22 cellular contexts compared by ENCODE assay signal in the genomic region with DNA sequence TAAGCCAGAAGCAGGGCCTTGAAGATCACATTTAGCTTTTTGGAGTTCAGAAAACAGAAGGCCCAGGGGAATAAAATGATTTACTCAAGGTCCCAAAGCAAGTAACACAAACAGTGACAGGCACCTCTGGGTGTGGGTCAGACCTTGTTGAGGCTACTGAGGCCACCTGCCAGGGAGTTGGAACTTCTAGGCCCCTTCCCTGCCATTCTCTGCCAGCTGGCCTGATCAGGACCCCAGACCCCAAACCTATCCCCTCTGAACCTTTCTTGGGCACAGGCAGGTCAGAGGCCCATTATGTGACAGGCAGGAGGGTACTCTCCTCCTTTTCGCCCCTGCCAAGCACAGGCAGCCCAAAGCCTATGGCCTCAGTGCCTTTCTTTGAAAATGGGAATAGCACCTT. TPM values are rescaled to one million over a fixed set of nuclear protein-coding genes. Genes with fewer than 3 reads are reported as not detected.
"Had no signal": no experiment of that assay in that cellular context is flagged by ENCODE, and none has a peak within 500 bp of the region (broad histone marks: within the 10 kb centered on the region; RNA-seq: fewer than 3 reads in every experiment).

No MANE protein-coding gene starts in this region.

- H3K27ac Mint-ChIP-seq: activated B cell treated with CpG ODN at 0.5 μM for 24 hours; activated CD4-positive, alpha-beta T cell treated with anti-CD3 and anti-CD28 coated beads for 36 hours; activated naive CD8-positive, alpha-beta T cell treated with anti-CD3 and anti-CD28 coated beads, Interleukin-2, amount 50 U/mL, for 24 hours; memory B cell; nephron; stimulated activated memory B cell treated with anti-CD40 and anti-IgM and Interleukin-4, amounts not matched to agents 10 μg/mL and 1 μg/mL and 100 μg/mL, for 72 hours; T-helper 17 cell had no signal

- H3K4me3 Mint-ChIP-seq: activated B cell treated with CpG ODN at 0.5 μM for 24 hours; activated CD4-positive, alpha-beta T cell treated with anti-CD3 and anti-CD28 coated beads for 36 hours; activated naive CD8-positive, alpha-beta T cell treated with anti-CD3 and anti-CD28 coated beads, Interleukin-2, amount 50 U/mL, for 24 hours; memory B cell; nephron; stimulated activated memory B cell treated with anti-CD40 and anti-IgM and Interleukin-4, amounts not matched to agents 10 μg/mL and 1 μg/mL and 100 μg/mL, for 72 hours; T-helper 17 cell had no signal

- H3K9me3 Mint-ChIP-seq: activated B cell treated with CpG ODN at 0.5 μM for 24 hours; activated naive CD8-positive, alpha-beta T cell treated with anti-CD3 and anti-CD28 coated beads, Interleukin-2, amount 50 U/mL, for 24 hours; memory B cell; nephron; stimulated activated memory B cell treated with anti-CD40 and anti-IgM and Interleukin-4, amounts not matched to agents 10 μg/mL and 1 μg/mL and 100 μg/mL, for 72 hours had no signal

- ATAC-seq: activated CD4-positive, alpha-beta T cell treated with anti-CD3 and anti-CD28 coated beads for 36 hours; activated naive CD8-positive, alpha-beta T cell treated with anti-CD3 and anti-CD28 coated beads, Interleukin-2, amount 50 U/mL, for 24 hours; heart left ventricle; sciatic nerve; stimulated activated memory B cell treated with anti-CD40 and anti-IgM and Interleukin-4, amounts not matched to agents 10 μg/mL and 1 μg/mL and 100 μg/mL, for 72 hours; T-helper 17 cell had no signal

- H3K27me3 ChIP-seq: cardiac muscle cell, transverse colon, uterus had no signal

- H3K36me3 Mint-ChIP-seq: memory B cell; stimulated activated memory B cell treated with anti-CD40 and anti-IgM and Interleukin-4, amounts not matched to agents 10 μg/mL and 1 μg/mL and 100 μg/mL, for 72 hours had no signal

- H3K27ac ChIP-seq: cardiac muscle cell, heart left ventricle, SK-N-MC, transverse colon, uterus had no signal

- H3K4me2 ChIP-seq: smooth muscle cell had no signal

- H3K4me1 ChIP-seq: transverse colon, uterus had no signal

- DNase-seq: activated B cell treated with CpG ODN at 0.5 μM for 24 hours; activated CD4-positive, alpha-beta T cell treated with anti-CD3 and anti-CD28 coated beads for 36 hours; activated CD4-positive, alpha-beta T cell treated with anti-CD3 and anti-CD28 coated beads, Interleukin-2, amount 50 U/mL, for 48 hours; activated naive CD4-positive, alpha-beta T cell treated with anti-CD3 and anti-CD28 coated beads, Interleukin-2, amount 50 U/mL, for 16 hours; activated naive CD8-positive, alpha-beta T cell treated with anti-CD3 and anti-CD28 coated beads, Interleukin-2, amount 50 U/mL, for 24 hours; dermis blood vessel endothelial cell; occipital lobe; posterior cingulate gyrus; stimulated activated CD4-positive, alpha-beta T cell treated with anti-CD3 and anti-CD28 coated beads, Interleukin-15, amount 100 ng/mL, for 24 hours; SW 1271; T-helper 17 cell; transverse colon; uterus had no signal

- H3K9me3 ChIP-seq: heart left ventricle, transverse colon, uterus had no signal

RNA-seq across cellular contexts. Expression of gene ATP2B2, which starts 49.4 kb away (rescaled TPM):
- total RNA-seq: activated B cell treated with CpG ODN at 0.5 μM for 24 hours, dermis blood vessel endothelial cell, mononuclear cell, smooth muscle cell, T-helper 17 cell, transverse colon had no signal
- polyA plus RNA-seq: smooth muscle cell had no signal
